Comparison of ENCODE assay signal across 8 cellular contexts in the genomic region with DNA sequence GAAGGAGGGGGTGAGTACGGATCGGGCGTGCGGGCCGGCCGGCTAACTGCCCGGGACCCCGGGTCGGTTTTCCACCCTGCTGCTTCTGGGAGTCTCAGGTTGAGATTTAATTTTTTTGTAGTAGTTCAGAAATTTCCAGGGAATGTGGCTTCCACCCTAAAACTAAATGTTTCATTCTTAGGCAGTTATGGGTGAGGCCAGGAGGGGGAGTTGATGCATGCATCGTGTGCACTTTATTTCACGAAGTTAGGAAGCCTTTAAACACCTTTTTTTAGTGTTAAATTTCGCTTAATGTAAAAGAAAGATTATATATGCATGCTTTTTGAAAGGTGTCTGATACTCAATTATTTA. TPM values are rescaled to one million over a fixed set of nuclear protein-coding genes. Genes with fewer than 3 reads are reported as not detected.
DNase-seq lines count a peak whose midpoint lies in the region; ATAC-seq, FAIRE-seq and TF ChIP-seq lines count a peak whose summit lies in the region.

No MANE protein-coding gene starts in this region.

- TF ChIP-seq CTCF in liver (IDR thresholded peaks at IDR 0.05; ENCODE audit: low read depth, low read length, missing input control) = peak; percentile 49

- DNase-seq in activated naive CD4-positive, alpha-beta T cell treated with Interleukin-2 at 50 U/mL for 16 hours = no peak
- DNase-seq in adipocyte (ENCODE audit: low read depth) = peak; percentile 60
- DNase-seq in mucosa of gallbladder (ENCODE audit: low spot score) = no peak
- no peak for DNase-seq in H54 (ENCODE audit: insufficient read length, low spot score)

- peaks cover 14% of the 10 kb centered on the region for H3K36me3 Mint-ChIP-seq in activated naive CD4-positive, alpha-beta T cell treated with anti-CD3 and anti-CD28 coated beads, Interleukin-2, amount 50 U/mL, for 24 hours

- TF ChIP-seq POLR2A in H54 (IDR thresholded peaks at IDR 0.05; ENCODE audit: low read depth, low read length) = no peak

- FAIRE-seq in H54 (lab: Jason Lieb, UNC) = no peak

- no peak for ATAC-seq in HG03025 (IDR thresholded peaks at IDR 0.05; ENCODE audit: low FRiP score, unreplicated experiment)

- H3K4me3 Mint-ChIP-seq in activated naive CD4-positive, alpha-beta T cell treated with anti-CD3 and anti-CD28 coated beads, Interleukin-2, amount 50 U/mL, for 24 hours = peak overlapping the region; percentile 93

- TF ChIP-seq RAD21 in liver (IDR thresholded peaks at IDR 0.05) = peak; percentile 62 to 66

- H3K27me3 ChIP-seq in adipocyte (replicated peaks; ENCODE audit: control insufficient read depth, insufficient read depth, low read length) = no peaks in the 10 kb centered on the region
- H3K27me3 ChIP-seq in liver (ENCODE audit: control insufficient read depth in 4 of 4, insufficient read depth in 4 of 4, low read length in 3 of 4) = no peaks in the 10 kb centered on the region

- H3K4me3 ChIP-seq in adipocyte (ENCODE audit: low read length) (peak overlapping the region; percentile 91), liver (ENCODE audit: low read depth in 1 of 3, low read length in 3 of 3) (peak overlapping the region; percentile 57 to 89 (median 89)), urinary bladder (ENCODE audit: low read depth, low read length) (peak overlapping the region; percentile 94)

- H3K27me3 Mint-ChIP-seq in activated naive CD4-positive, alpha-beta T cell treated with anti-CD3 and anti-CD28 coated beads, Interleukin-2, amount 50 U/mL, for 24 hours = no peaks in the 10 kb centered on the region

- H3K9me3 ChIP-seq in adipocyte (ENCODE audit: control insufficient read depth, low read length) = no peaks in the 10 kb centered on the region
- H3K9me3 ChIP-seq in liver (ENCODE audit: control insufficient read depth in 4 of 4, low read length in 3 of 4) = no peaks in the 10 kb centered on the region

- H3K9ac ChIP-seq in adipocyte (ENCODE audit: low read length) (peak overlapping the region; percentile 99), liver (ENCODE audit: low read depth in 1 of 2, low read length in 2 of 2) (peak overlapping the region; percentile 75 to 79)

- H3K9me3 Mint-ChIP-seq in activated naive CD4-positive, alpha-beta T cell treated with anti-CD3 and anti-CD28 coated beads, Interleukin-2, amount 50 U/mL, for 24 hours = no peaks in the 10 kb centered on the region

- H3K27ac Mint-ChIP-seq in activated naive CD4-positive, alpha-beta T cell treated with anti-CD3 and anti-CD28 coated beads, Interleukin-2, amount 50 U/mL, for 24 hours = peak overlapping the region; percentile 84

- 2% methylated on average over 12 of the region's 12 CpGs for WGBS in liver
- WGBS in urinary bladder = 1% methylated on average over 12 of the region's 12 CpGs

- H3K4me1 Mint-ChIP-seq in activated naive CD4-positive, alpha-beta T cell treated with anti-CD3 and anti-CD28 coated beads, Interleukin-2, amount 50 U/mL, for 24 hours = peaks cover 62% of the 10 kb centered on the region

- H3K27ac ChIP-seq in liver (ENCODE audit: low read depth in 1 of 2, low read length in 2 of 2) (peak overlapping the region; percentile 86 to 89), urinary bladder (ENCODE audit: low read depth) (no peak overlapping the region)

- peaks cover 49% of the 10 kb centered on the region for H3K36me3 ChIP-seq in adipocyte (ENCODE audit: control insufficient read depth, insufficient read depth, low read length, severe bottlenecking)
- H3K36me3 ChIP-seq in liver (ENCODE audit: control insufficient read depth in 4 of 4, insufficient read depth in 3 of 4, low read depth in 1 of 4, low read length in 3 of 4) = peaks cover 9 to 29% (median 25%) of the 10 kb centered on the region in 4 donors
- H3K36me3 ChIP-seq in urinary bladder (ENCODE audit: insufficient read depth) = peaks cover 9% of the 10 kb centered on the region

- H3K4me1 ChIP-seq in adipocyte (ENCODE audit: control insufficient read depth, insufficient read depth, low read length) (peaks cover 29% of the 10 kb centered on the region), liver (ENCODE audit: control insufficient read depth in 4 of 4, insufficient read depth in 4 of 4, low read length in 3 of 4) (peaks cover 12 to 59% (median 47%) of the 10 kb centered on the region in 4 donors), urinary bladder (ENCODE audit: insufficient read depth) (no peaks in the 10 kb centered on the region)

TF ChIP-seq in liver, 16 proteins besides CTCF, POLR2A, EP300 and RAD21:
- TF ChIP-seq, protein P1, sequence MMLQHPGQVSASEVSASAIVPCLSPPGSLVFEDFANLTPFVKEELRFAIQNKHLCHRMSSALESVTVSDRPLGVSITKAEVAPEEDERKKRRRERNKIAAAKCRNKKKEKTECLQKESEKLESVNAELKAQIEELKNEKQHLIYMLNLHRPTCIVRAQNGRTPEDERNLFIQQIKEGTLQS (IDR thresholded peaks at IDR 0.05) = no peak
- TF ChIP-seq NR2F2 (IDR thresholded peaks at IDR 0.05) (no peak), SP1 (IDR thresholded peaks at IDR 0.05) (no peak), YY1 (IDR thresholded peaks at IDR 0.05) (no peak), EGR1 (IDR thresholded peaks at IDR 0.05; ENCODE audit: low read depth in 2 of 2) (no peak), HNF4A (conservative IDR thresholded peaks at IDR 0.05) (no peak), TAF1 (conservative IDR thresholded peaks at IDR 0.05) (no peak), GABPA (IDR thresholded peaks at IDR 0.05 in 1 of 2, conservative IDR thresholded peaks at IDR 0.05 in 1 of 2) (no peak), JUND (IDR thresholded peaks at IDR 0.05) (no peak), HNF4G (IDR thresholded peaks at IDR 0.05) (no peak), RXRA (IDR thresholded peaks at IDR 0.05) (no peak), FOXA1 (IDR thresholded peaks at IDR 0.05) (no peak), FOXA2 (IDR thresholded peaks at IDR 0.05) (no peak)
- TF ChIP-seq, protein P2, sequence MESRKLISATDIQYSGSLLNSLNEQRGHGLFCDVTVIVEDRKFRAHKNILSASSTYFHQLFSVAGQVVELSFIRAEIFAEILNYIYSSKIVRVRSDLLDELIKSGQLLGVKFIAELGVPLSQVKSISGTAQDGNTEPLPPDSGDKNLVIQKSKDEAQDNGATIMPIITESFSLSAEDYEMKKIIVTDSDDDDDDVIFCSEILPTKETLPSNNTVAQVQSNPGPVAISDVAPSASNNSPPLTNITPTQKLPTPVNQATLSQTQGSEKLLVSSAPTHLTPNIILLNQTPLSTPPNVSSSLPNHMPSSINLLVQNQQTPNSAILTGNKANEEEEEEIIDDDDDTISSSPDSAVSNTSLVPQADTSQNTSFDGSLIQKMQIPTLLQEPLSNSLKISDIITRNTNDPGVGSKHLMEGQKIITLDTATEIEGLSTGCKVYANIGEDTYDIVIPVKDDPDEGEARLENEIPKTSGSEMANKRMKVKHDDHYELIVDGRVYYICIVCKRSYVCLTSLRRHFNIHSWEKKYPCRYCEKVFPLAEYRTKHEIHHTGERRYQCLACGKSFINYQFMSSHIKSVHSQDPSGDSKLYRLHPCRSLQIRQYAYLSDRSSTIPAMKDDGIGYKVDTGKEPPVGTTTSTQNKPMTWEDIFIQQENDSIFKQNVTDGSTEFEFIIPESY (IDR thresholded peaks at IDR 0.05) = no peak
- TF ChIP-seq, protein P3, sequence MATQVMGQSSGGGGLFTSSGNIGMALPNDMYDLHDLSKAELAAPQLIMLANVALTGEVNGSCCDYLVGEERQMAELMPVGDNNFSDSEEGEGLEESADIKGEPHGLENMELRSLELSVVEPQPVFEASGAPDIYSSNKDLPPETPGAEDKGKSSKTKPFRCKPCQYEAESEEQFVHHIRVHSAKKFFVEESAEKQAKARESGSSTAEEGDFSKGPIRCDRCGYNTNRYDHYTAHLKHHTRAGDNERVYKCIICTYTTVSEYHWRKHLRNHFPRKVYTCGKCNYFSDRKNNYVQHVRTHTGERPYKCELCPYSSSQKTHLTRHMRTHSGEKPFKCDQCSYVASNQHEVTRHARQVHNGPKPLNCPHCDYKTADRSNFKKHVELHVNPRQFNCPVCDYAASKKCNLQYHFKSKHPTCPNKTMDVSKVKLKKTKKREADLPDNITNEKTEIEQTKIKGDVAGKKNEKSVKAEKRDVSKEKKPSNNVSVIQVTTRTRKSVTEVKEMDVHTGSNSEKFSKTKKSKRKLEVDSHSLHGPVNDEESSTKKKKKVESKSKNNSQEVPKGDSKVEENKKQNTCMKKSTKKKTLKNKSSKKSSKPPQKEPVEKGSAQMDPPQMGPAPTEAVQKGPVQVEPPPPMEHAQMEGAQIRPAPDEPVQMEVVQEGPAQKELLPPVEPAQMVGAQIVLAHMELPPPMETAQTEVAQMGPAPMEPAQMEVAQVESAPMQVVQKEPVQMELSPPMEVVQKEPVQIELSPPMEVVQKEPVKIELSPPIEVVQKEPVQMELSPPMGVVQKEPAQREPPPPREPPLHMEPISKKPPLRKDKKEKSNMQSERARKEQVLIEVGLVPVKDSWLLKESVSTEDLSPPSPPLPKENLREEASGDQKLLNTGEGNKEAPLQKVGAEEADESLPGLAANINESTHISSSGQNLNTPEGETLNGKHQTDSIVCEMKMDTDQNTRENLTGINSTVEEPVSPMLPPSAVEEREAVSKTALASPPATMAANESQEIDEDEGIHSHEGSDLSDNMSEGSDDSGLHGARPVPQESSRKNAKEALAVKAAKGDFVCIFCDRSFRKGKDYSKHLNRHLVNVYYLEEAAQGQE (IDR thresholded peaks at IDR 0.05) = no peak
- TF ChIP-seq, protein P4, sequence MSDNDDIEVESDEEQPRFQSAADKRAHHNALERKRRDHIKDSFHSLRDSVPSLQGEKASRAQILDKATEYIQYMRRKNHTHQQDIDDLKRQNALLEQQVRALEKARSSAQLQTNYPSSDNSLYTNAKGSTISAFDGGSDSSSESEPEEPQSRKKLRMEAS (IDR thresholded peaks at IDR 0.05) = no peak

RNA-seq across cellular contexts. Expression of a gene that starts 0.9 kb away (rescaled TPM):
- total RNA-seq in liver = 10 to 100 TPM; 31.8 to 41.2 TPM
- polyA plus RNA-seq in liver = 10 to 100 TPM; 32.4 to 41.4 TPM
- 30.1 TPM for total RNA-seq in urinary bladder
- 66.2 TPM for polyA plus RNA-seq in urinary bladder
- total RNA-seq in mucosa of gallbladder = 92.7 TPM

RNA-seq across cellular contexts. Expression of a gene that starts 8.3 kb away (rescaled TPM):
- total RNA-seq in liver (1 to 10 TPM; 4.8 to 5.1 TPM), urinary bladder (11.6 TPM), mucosa of gallbladder (9.1 TPM)
- polyA plus RNA-seq in liver (1 to 10 TPM; 2.2 to 3.1 TPM), urinary bladder (16.6 TPM)

RNA-seq across cellular contexts. Expression of a gene that starts 15.9 kb away (rescaled TPM):
- total RNA-seq in liver (10 to 100 TPM; 20.4 to 48.1 TPM), urinary bladder (18.6 TPM), mucosa of gallbladder (74.7 TPM)
- polyA plus RNA-seq in liver (10 to 100 TPM; 37.3 to 61.1 TPM), urinary bladder (57.7 TPM)

RNA-seq across cellular contexts. Expression of a gene that starts 51.7 kb away (rescaled TPM):
- total RNA-seq in liver (10 to 100 TPM in 1 of 2 donors, 1 to 10 TPM in 1; 5.1 to 10.8 TPM), urinary bladder (3.8 TPM), mucosa of gallbladder (21.7 TPM)
- polyA plus RNA-seq in liver (10 to 100 TPM; 12.9 to 14.6 TPM), urinary bladder (16.5 TPM)
